Comparison of ENCODE assay signal across 1 cellular context in the genomic region with DNA sequence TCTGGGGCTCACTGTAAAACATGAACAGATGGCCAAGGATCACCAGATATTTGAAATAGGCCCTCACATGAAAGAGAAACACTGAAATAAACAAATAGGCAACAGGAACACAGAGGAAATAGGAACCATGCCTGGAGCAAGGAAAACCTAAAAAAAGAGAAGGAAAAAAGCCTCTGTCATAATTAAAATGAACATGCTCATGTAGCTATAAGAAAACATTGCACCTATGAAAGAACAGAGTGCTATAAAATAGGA.
TF ChIP-seq lines count a peak whose summit lies in the region.

No MANE protein-coding gene starts in this region.

TF ChIP-seq in GM23338, 12 proteins besides CTCF, POLR2A, EP300 and RAD21 (continued from another document):
- TF ChIP-seq STAT1 (IDR thresholded peaks at IDR 0.05; ENCODE audit: unreplicated experiment) = no peak
TF ChIP-seq in GM23338: peak in this region for 0.
